ENCODE assay signal across 10 cellular contexts in genomic region chr13:108213946-108214345, GRCh38. TPM values are rescaled to one million over a fixed set of nuclear protein-coding genes. Genes with fewer than 3 reads are reported as not detected.
A peak's percentile ranks its signal among the peaks of the same experiment; 100 is the strongest.
DNase-seq lines count a peak whose midpoint lies in the region; ATAC-seq and TF ChIP-seq lines count a peak whose summit lies in the region.
"Had no signal": no experiment of that assay in that cellular context is flagged by ENCODE, and none has a peak within 500 bp of the region (broad histone marks: within the 10 kb centered on the region; RNA-seq: fewer than 3 reads in every experiment).

No MANE protein-coding gene starts in this region.

- peaks cover 26% of the 10 kb centered on the region for H3K9me3 ChIP-seq in left ventricle myocardium inferior (replicated peaks)
- no peaks in the 10 kb centered on the region for H3K9me3 ChIP-seq in iPS-18c (ENCODE audit: control insufficient read depth, insufficient read depth, low read length)
- H3K9me3 ChIP-seq in upper lobe of left lung, result no peaks in the 10 kb centered on the region
- H3K9me3 ChIP-seq: thyroid gland had no signal

- H3K27ac Mint-ChIP-seq in activated CD4-positive, alpha-beta memory T cell treated with anti-CD3 and anti-CD28 coated beads for 36 hours, result peak overlapping the region; percentile 72

- 48 to 50% methylated on average over 5 of the region's 5 CpGs for WGBS in upper lobe of left lung, 2 donors

- peaks cover 26% of the 10 kb centered on the region for H3K36me3 ChIP-seq in left ventricle myocardium inferior
- peaks cover 3 to 22% (median 12%) of the 10 kb centered on the region in 4 donors for H3K36me3 ChIP-seq in upper lobe of left lung

- H3K27ac ChIP-seq in left ventricle myocardium inferior (replicated peaks), result peak overlapping the region; percentile 24
- peak overlapping the region in 3 of 4 donors; percentile 46 to 81 (median 74) for H3K27ac ChIP-seq in upper lobe of left lung

- POLR2A ChIA-PET in activated CD4-positive, alpha-beta memory T cell treated with anti-CD3 and anti-CD28 coated beads for 36 hours (lab: Charles Lee), result no interaction called here

- H3K4me3 Mint-ChIP-seq in activated CD4-positive, alpha-beta memory T cell treated with anti-CD3 and anti-CD28 coated beads for 36 hours, result peak overlapping the region; percentile 71

- intact Hi-C loops in left ventricle myocardium inferior (cut with micrococcal nuclease), result no loop called here
- intact Hi-C loops in left cardiac atrium (cut with DNase I), result no loop called here
- intact Hi-C loops in activated CD4-positive, alpha-beta memory T cell treated with anti-CD3 and anti-CD28 coated beads for 36 hours (cut with micrococcal nuclease), result loop anchor here (2.0 kb wide), 1 partner anchor 1645 kb away; the partner anchor contains the start of gene ARGLU1

- peaks cover 30% of the 10 kb centered on the region for H3K36me3 Mint-ChIP-seq in activated CD4-positive, alpha-beta memory T cell treated with anti-CD3 and anti-CD28 coated beads for 36 hours

- H3K9me3 Mint-ChIP-seq in activated CD4-positive, alpha-beta memory T cell treated with anti-CD3 and anti-CD28 coated beads for 36 hours, result peaks cover 21% of the 10 kb centered on the region

- no peak for TF ChIP-seq CTCF in left ventricle myocardium inferior (IDR thresholded peaks at IDR 0.05; ENCODE audit: borderline replicate concordance)
- no peak for TF ChIP-seq CTCF in upper lobe of left lung (IDR thresholded peaks at IDR 0.05)

- CTCF ChIA-PET in activated CD4-positive, alpha-beta memory T cell treated with anti-CD3 and anti-CD28 coated beads for 36 hours (lab: Charles Lee), result no interaction called here

- no peak for TF ChIP-seq POLR2A in upper lobe of left lung (IDR thresholded peaks at IDR 0.05)

- H3K4me1 Mint-ChIP-seq in activated CD4-positive, alpha-beta memory T cell treated with anti-CD3 and anti-CD28 coated beads for 36 hours (ENCODE audit: low read depth), result peaks cover 18% of the 10 kb centered on the region

- H3K4me3 ChIP-seq in left ventricle myocardium inferior (peak overlapping the region; percentile 60), iPS-18c (ENCODE audit: insufficient read depth, low read depth, low read length) (peak overlapping the region; percentile 53; the same call in 1 of the 2 replicates), upper lobe of left lung (peak overlapping the region in 3 of 4 donors; percentile 52 to 60 (median 57))

- no peaks in the 10 kb centered on the region for H3K27me3 Mint-ChIP-seq in activated CD4-positive, alpha-beta memory T cell treated with anti-CD3 and anti-CD28 coated beads for 36 hours

- DNase-seq in left ventricle myocardium inferior (no peak), left cardiac atrium (no peak), upper lobe of left lung (no peak), nucleus accumbens (lab: John Stamatoyannopoulos, UW) (no peak), SHP77 treated with DMSO at 0.1 percent for 48 hours (lab: John Stamatoyannopoulos, UW) (no peak)
- no peak for DNase-seq in activated CD4-positive, alpha-beta memory T cell treated with anti-CD3 and anti-CD28 coated beads for 36 hours
- DNase-seq in activated CD4-positive, CD25-positive, alpha-beta regulatory T cell (lab: John Stamatoyannopoulos, UW), result no peak

- H3K4me1 ChIP-seq in left ventricle myocardium inferior, result peaks cover 44% of the 10 kb centered on the region
- H3K4me1 ChIP-seq in upper lobe of left lung, result peaks cover 19 to 35% (median 22%) of the 10 kb centered on the region in 4 donors

- TF ChIP-seq EP300 in upper lobe of left lung (IDR thresholded peaks at IDR 0.05), result no peak

- H3K27me3 ChIP-seq in left ventricle myocardium inferior (ENCODE audit: low read depth), result no peaks in the 10 kb centered on the region
- no peaks in the 10 kb centered on the region for H3K27me3 ChIP-seq in upper lobe of left lung
- H3K27me3 ChIP-seq: thyroid gland had no signal

- ATAC-seq in left cardiac atrium, result no peak
- ATAC-seq in upper lobe of left lung (ENCODE audit: low FRiP score in 2 of 2), result no peak
- ATAC-seq: HepG2 had no signal

RNA-seq across cellular contexts. Expression of gene LIG4, which starts 1.4 kb away (rescaled TPM):
- total RNA-seq in left ventricle myocardium inferior (8.1 TPM), left cardiac atrium (10 to 100 TPM in 1 of 2 donors, 1 to 10 TPM in 1; 8.1 to 12.1 TPM), upper lobe of left lung (10 to 100 TPM in 2 of 6 donors, 1 to 10 TPM in 4; 6.3 to 22.1 (median 8.5) TPM)
- 1 to 10 TPM; 6.6 to 7.2 TPM for total RNA-seq in activated CD4-positive, alpha-beta memory T cell treated with anti-CD3 and anti-CD28 coated beads for 36 hours

RNA-seq across cellular contexts. Expression of gene ABHD13, which starts 4.2 kb away (rescaled TPM):
- total RNA-seq in left ventricle myocardium inferior (5.1 TPM), left cardiac atrium (1 to 10 TPM; 4.9 to 6.8 TPM), upper lobe of left lung (10 to 100 TPM in 2 of 6 donors, 1 to 10 TPM in 4; 3.6 to 21.6 (median 9.3) TPM)
- 1 to 10 TPM; 5.1 to 5.2 TPM for total RNA-seq in activated CD4-positive, alpha-beta memory T cell treated with anti-CD3 and anti-CD28 coated beads for 36 hours

RNA-seq across cellular contexts. Expression of gene TNFSF13B, which starts 55.6 kb away (rescaled TPM):
- 1.7 TPM for total RNA-seq in left ventricle myocardium inferior
- 1 to 10 TPM; 1.9 to 5.9 TPM for total RNA-seq in left cardiac atrium
- 1 to 10 TPM; 3.1 to 4.3 TPM for total RNA-seq in activated CD4-positive, alpha-beta memory T cell treated with anti-CD3 and anti-CD28 coated beads for 36 hours
- 10 to 100 TPM; 14.0 to 34.6 (median 19.7) TPM for total RNA-seq in upper lobe of left lung
